In genomic region chr1:36124404-36125128, GRCh38 we compare ENCODE assay signal across 11 cellular contexts. TPM values are rescaled to one million over a fixed set of nuclear protein-coding genes. Genes with fewer than 3 reads are reported as not detected.
DNase-seq lines count a peak whose midpoint lies in the region; FAIRE-seq and TF ChIP-seq lines count a peak whose summit lies in the region.
"Had no signal": no experiment of that assay in that cellular context is flagged by ENCODE, and none has a peak within 500 bp of the region (broad histone marks: within the 10 kb centered on the region; RNA-seq: fewer than 3 reads in every experiment).

No MANE protein-coding gene starts in this region.

- POLR2A ChIA-PET in BJ (lab: Charles Lee) = no interaction called here

- H3K9me3 Mint-ChIP-seq in IgD-negative memory B cell (no peaks in the 10 kb centered on the region), progenitor cell of endocrine pancreas (ENCODE audit: low read depth) (no peaks in the 10 kb centered on the region)

- no peak for DNase-seq in BJ (ENCODE audit: low read depth)
- no peak for DNase-seq in esophagus muscularis mucosa (ENCODE audit: extremely low spot score)
- DNase-seq in progenitor cell of endocrine pancreas (ENCODE audit: low spot score, unreplicated experiment) = no peak
- no peak for DNase-seq in H54 (ENCODE audit: insufficient read length, low spot score)
- DNase-seq in stimulated activated CD4-positive, alpha-beta T cell treated with anti-CD3 and anti-CD28 coated beads, Interleukin-2, amount 100 ng/mL, for 24 hours = no peak
- DNase-seq in HT-29 (ENCODE audit: low spot score) = no peak
- DNase-seq in HUDEP-2 (lab: John Stamatoyannopoulos, UW; ENCODE audit: unreplicated experiment in 76 of 76) = no peak
- DNase-seq: kidney glomerular epithelial cell, NCI-H1694 treated with DMSO at 0.1 percent for 48 hours had no signal

- TF ChIP-seq EP300 in esophagus muscularis mucosa (IDR thresholded peaks at IDR 0.05) = no peak

- H3K4me3 ChIP-seq in BJ (ENCODE audit: low read depth, low read length) (peak overlapping the region; percentile 12; the same call in 1 of the 2 replicates), esophagus muscularis mucosa (peak overlapping the region; percentile 47 to 71 (median 57))

- intact Hi-C loops in esophagus muscularis mucosa (cut with DNase I) = no loop called here

- CTCF ChIA-PET in BJ (lab: Yijun Ruan, JAX) = no interaction called here

- peaks cover 8 to 45% (median 34%) of the 10 kb centered on the region in 4 donors for H3K4me1 ChIP-seq in esophagus muscularis mucosa

- 41% methylated on average over 20 of the region's 42 CpGs for WGBS in esophagus muscularis mucosa

- H3K27me3 Mint-ChIP-seq in IgD-negative memory B cell (peaks cover 17% of the 10 kb centered on the region), progenitor cell of endocrine pancreas (peaks cover 46% of the 10 kb centered on the region)

- TF ChIP-seq CTCF in BJ (IDR thresholded peaks at IDR 0.05; ENCODE audit: insufficient read depth, low read depth, low read length) (no peak), esophagus muscularis mucosa (IDR thresholded peaks at IDR 0.05) (no peak), progenitor cell of endocrine pancreas (IDR thresholded peaks at IDR 0.05; ENCODE audit: unreplicated experiment) (no peak)

- TF ChIP-seq POLR2A in esophagus muscularis mucosa (IDR thresholded peaks at IDR 0.05; ENCODE audit: low read depth) = no peak
- no peak for TF ChIP-seq POLR2A in H54 (IDR thresholded peaks at IDR 0.05; ENCODE audit: low read depth, low read length)

- H3K9me3 ChIP-seq in esophagus muscularis mucosa = no peaks in the 10 kb centered on the region

- peak overlapping the region in 1 of 3 donors; percentile 47 for H3K27ac Mint-ChIP-seq in IgD-negative memory B cell
- H3K27ac Mint-ChIP-seq in progenitor cell of endocrine pancreas = no peak overlapping the region

- H3K36me3 Mint-ChIP-seq in IgD-negative memory B cell = no peaks in the 10 kb centered on the region
- H3K36me3 Mint-ChIP-seq in progenitor cell of endocrine pancreas (ENCODE audit: insufficient read depth) = no peaks in the 10 kb centered on the region

- no peak for FAIRE-seq in H54 (lab: Jason Lieb, UNC)

- H3K27me3 ChIP-seq in BJ (ENCODE audit: control insufficient read depth, insufficient read depth, low read length) (peaks cover 3% of the 10 kb centered on the region; the same call in 1 of the 2 replicates), esophagus muscularis mucosa (peaks cover 0 to 3% (median 0%) of the 10 kb centered on the region in 4 donors)

- H3K36me3 ChIP-seq in BJ (ENCODE audit: control insufficient read depth, insufficient read depth, low read length) (no peaks in the 10 kb centered on the region), esophagus muscularis mucosa (no peaks in the 10 kb centered on the region)

- H3K27ac ChIP-seq in esophagus muscularis mucosa (replicated peaks in 1 of 4) = peak overlapping the region; percentile 68 to 79 (median 76)

- peaks cover 6 to 16% (median 14%) of the 10 kb centered on the region in 3 donors for H3K4me1 Mint-ChIP-seq in IgD-negative memory B cell
- peaks cover 10% of the 10 kb centered on the region for H3K4me1 Mint-ChIP-seq in progenitor cell of endocrine pancreas (ENCODE audit: low read depth)

- peak overlapping the region; percentile 38 to 88 (median 70) for H3K4me3 Mint-ChIP-seq in IgD-negative memory B cell
- peak overlapping the region; percentile 63 for H3K4me3 Mint-ChIP-seq in progenitor cell of endocrine pancreas (ENCODE audit: low read depth)

RNA-seq across cellular contexts. Expression of gene COL8A2, which starts 0.5 kb away (rescaled TPM):
- polyA plus RNA-seq in BJ (2011; rRNA removed) = 6.0 and 6.8 TPM in 2 replicates
- 2.6 and 6.4 TPM in 2 replicates for polyA minus RNA-seq in BJ (2011; rRNA and poly(A)+ RNA removed)
- polyA plus RNA-seq in IgD-negative memory B cell = not detected
- total RNA-seq in esophagus muscularis mucosa = 10 to 100 TPM; 20.7 to 57.4 (median 34.7) TPM
- 0.10 and 0.18 TPM in 2 replicates for total RNA-seq in progenitor cell of endocrine pancreas
- not detected in 2 replicates for total RNA-seq in HT-29 (2014; rRNA removed; shearing (Covaris generic))

RNA-seq across cellular contexts. Expression of gene TRAPPC3, which starts 24.7 kb away (rescaled TPM):
- polyA plus RNA-seq in BJ (2011; rRNA removed) (65.4 and 95.8 TPM in 2 replicates), IgD-negative memory B cell (101 TPM)
- polyA minus RNA-seq in BJ (2011; rRNA and poly(A)+ RNA removed) = 13.6 and 19.6 TPM in 2 replicates
- total RNA-seq in esophagus muscularis mucosa (100 to 1,000 TPM in 3 of 4 donors, 10 to 100 TPM in 1; 97.9 to 164 (median 122) TPM), progenitor cell of endocrine pancreas (61.0 and 63.6 TPM in 2 replicates)
- 65.8 and 80.9 TPM in 2 replicates for total RNA-seq in HT-29 (2014; rRNA removed; shearing (Covaris generic))

RNA-seq across cellular contexts. Expression of gene MAP7D1, which starts 31.4 kb away (rescaled TPM):
- polyA plus RNA-seq in BJ (2011; rRNA removed) (20.7 and 33.7 TPM in 2 replicates), IgD-negative memory B cell (11.4 TPM)
- 31.7 and 38.6 TPM in 2 replicates for polyA minus RNA-seq in BJ (2011; rRNA and poly(A)+ RNA removed)
- total RNA-seq in esophagus muscularis mucosa (100 to 1,000 TPM; 162 to 263 (median 225) TPM), progenitor cell of endocrine pancreas (98.0 and 109 TPM in 2 replicates)
- total RNA-seq in HT-29 (2014; rRNA removed; shearing (Covaris generic)) = 76.6 and 81.5 TPM in 2 replicates

RNA-seq across cellular contexts. Expression of gene ADPRS, which starts 35.9 kb away (rescaled TPM):
- 30.0 and 46.4 TPM in 2 replicates for polyA plus RNA-seq in BJ (2011; rRNA removed)
- 13.2 and 20.0 TPM in 2 replicates for polyA minus RNA-seq in BJ (2011; rRNA and poly(A)+ RNA removed)
- polyA plus RNA-seq in IgD-negative memory B cell = 29.7 TPM
- total RNA-seq in esophagus muscularis mucosa = 10 to 100 TPM; 23.3 to 45.8 (median 40.8) TPM
- total RNA-seq in progenitor cell of endocrine pancreas = 28.4 and 30.0 TPM in 2 replicates
- total RNA-seq in HT-29 (2014; rRNA removed; shearing (Covaris generic)) = 61.8 and 68.7 TPM in 2 replicates

RNA-seq across cellular contexts. Expression of gene TEKT2, which starts 40.7 kb away (rescaled TPM):
- polyA plus RNA-seq in BJ (2011; rRNA removed) (0.10 and 0.16 TPM in 2 replicates), IgD-negative memory B cell (not detected)
- not detected in 2 replicates for polyA minus RNA-seq in BJ (2011; rRNA and poly(A)+ RNA removed)
- total RNA-seq in esophagus muscularis mucosa (under 1 TPM in 1 of 4 donors, not detected in 3; 0.83 TPM), progenitor cell of endocrine pancreas (17.8 and 20.2 TPM in 2 replicates)
- not detected in 2 replicates for total RNA-seq in HT-29 (2014; rRNA removed; shearing (Covaris generic))
- total RNA-seq: RPMI7951 had no signal

Comparison
In these comparisons a context has a peak if more than half of its experiments do, and no peak if none do; other contexts are left out.
1. RNA of gene COL8A2, which starts 0.5 kb away (total RNA-seq): 20.7 to 57.4 TPM in esophagus muscularis mucosa; 0.10 to 0.18 TPM in progenitor cell of endocrine pancreas and not detected in HT-29; every median in the first group is over 10 times any median in the second.